ENCODE assay signal across 8 cellular contexts in genomic region chr1:94522304-94522703, GRCh38. TPM values are rescaled to one million over a fixed set of nuclear protein-coding genes. Genes with fewer than 3 reads are reported as not detected.
A peak's percentile ranks its signal among the peaks of the same experiment; 100 is the strongest.
DNase-seq lines count a peak whose midpoint lies in the region; ATAC-seq, FAIRE-seq and TF ChIP-seq lines count a peak whose summit lies in the region.

No MANE protein-coding gene starts in this region.

- no peak overlapping the region for H3K4me3 ChIP-seq in Jurkat, Clone E6-1 (ENCODE audit: low read length)
- H3K4me3 ChIP-seq in adrenal gland, result no peak overlapping the region

- H3K36me3 ChIP-seq in adrenal gland (replicated peaks in 1 of 2), result no peaks in the 10 kb centered on the region

- FAIRE-seq in GM19239 (lab: Jason Lieb, UNC), result no peak

- intact Hi-C loops in adrenal gland (cut with DNase I), result loop anchor here in 1 of 2 donors (5.0 kb wide), 1 partner anchor 280 kb away; no protein-coding TSS in a partner anchor

- TF ChIP-seq CTCF in C4-2B (conservative IDR thresholded peaks at IDR 0.05), result peak; percentile 70
- peak in 5 of 6 experiments; percentile 36 to 55 (median 45) for TF ChIP-seq CTCF in adrenal gland (IDR thresholded peaks at IDR 0.05)

- no peaks in the 10 kb centered on the region for H3K9me3 ChIP-seq in adrenal gland (replicated peaks in 1 of 3)

- no peak for TF ChIP-seq POLR2A in adrenal gland (IDR thresholded peaks at IDR 0.05)

- no peak for ATAC-seq in HG03469 (IDR thresholded peaks at IDR 0.05; ENCODE audit: unreplicated experiment)

- peak; percentile 32 for DNase-seq in Jurkat, Clone E6-1 (ENCODE audit: low read depth, low spot score)
- DNase-seq in adrenal gland (peak in 1 of 7 donors; percentile 46), left kidney (ENCODE audit: low read depth, low spot score) (peak; percentile 80), GM19239 (ENCODE audit: insufficient read length, low spot score) (no peak), anterior cingulate cortex (lab: John Stamatoyannopoulos, UW) (no peak)
- no peak for DNase-seq in stimulated activated CD4-positive, alpha-beta T cell treated with anti-CD3 and anti-CD28 coated beads, Interleukin-4, amount 100 ng/mL, for 4 hours

- no peaks in the 10 kb centered on the region for H3K27me3 ChIP-seq in adrenal gland

- 17 to 29% (median 23%) methylated on average over 4 of the region's 4 CpGs for WGBS in adrenal gland, 4 donors

- no peaks in the 10 kb centered on the region for H3K4me1 ChIP-seq in adrenal gland (replicated peaks in 1 of 2)

- H3K27ac ChIP-seq in C4-2B (no peak overlapping the region), adrenal gland (no peak overlapping the region)

RNA-seq across cellular contexts. Expression of gene F3, which starts 19.3 kb away (rescaled TPM):
- 2.1 TPM for polyA plus RNA-seq in Jurkat, Clone E6-1 (2012; ENCODE audit: insufficient read depth, insufficient read length)
- 10 to 100 TPM; 11.8 to 38.9 (median 21.5) TPM for total RNA-seq in adrenal gland
- 10 to 100 TPM; 26.0 to 50.9 (median 34.3) TPM for polyA plus RNA-seq in adrenal gland

Comparison
In these comparisons a context has a peak if more than half of its experiments do, and no peak if none do; other contexts are left out.
1. DNase-seq: peak in Jurkat, Clone E6-1 (single experiment) and left kidney (single experiment); none in GM19239 (single experiment), anterior cingulate cortex (0 of 58) and stimulated activated CD4-positive, alpha-beta T cell treated with anti-CD3 and anti-CD28 coated beads, Interleukin-4, amount 100 ng/mL, for 4 hours (0 of 2).